9 cellular contexts compared by ENCODE assay signal in genomic region chr19:40603071-40603718, GRCh38. TPM values are rescaled to one million over a fixed set of nuclear protein-coding genes. Genes with fewer than 3 reads are reported as not detected.
DNase-seq lines count a peak whose midpoint lies in the region; ATAC-seq lines count a peak whose summit lies in the region.
"Had no signal": no experiment of that assay in that cellular context is flagged by ENCODE, and none has a peak within 500 bp of the region (broad histone marks: within the 10 kb centered on the region; RNA-seq: fewer than 3 reads in every experiment).

No MANE protein-coding gene starts in this region.

- H3K27ac Mint-ChIP-seq in activated T-helper 1 cell treated with anti-CD3 and anti-CD28 coated beads, Interleukin-12 subunit alpha, Interleukin-12 subunit beta, Interleukin-2, Interleukin-4 antibody, amounts not matched to agents 30 ng/mL and 10 ng/mL and 1 ng/mL, durations not matched to agents 14 hours and 24 hours and 36 hours: no peak overlapping the region

- H3K36me3 ChIP-seq in HAP-1 (replicated peaks) (no peaks in the 10 kb centered on the region), iPS DF 6.9 (ENCODE audit: control insufficient read depth, insufficient read depth, low read length) (no peaks in the 10 kb centered on the region)
- H3K36me3 ChIP-seq: neutrophil had no signal

- H3K4me3 ChIP-seq in HAP-1: peak overlapping the region; percentile 20
- H3K4me3 ChIP-seq in iPS DF 6.9 (ENCODE audit: low read length): peak overlapping the region; percentile 25; the same call in 1 of the 2 replicates

- DNase-seq in A172 (ENCODE audit: low spot score) (peak; percentile 41), HAP-1 (ENCODE audit: low spot score in 2 of 2) (peak; percentile 50 to 63), iPS DF 6.9 (ENCODE audit: low read depth, low spot score) (no peak), substantia nigra (lab: John Stamatoyannopoulos, UW) (no peak), NCI-H1092 (lab: John Stamatoyannopoulos, UW) (no peak), GDM1 (lab: John Stamatoyannopoulos, UW) (no peak)
- no peak for DNase-seq in activated T-helper 1 cell treated with anti-CD3 and anti-CD28 coated beads, Interleukin-12 subunit alpha, Interleukin-12 subunit beta, Interleukin-2, Interleukin-4 antibody, amounts not matched to agents 30 ng/mL and 10 ng/mL and 1 ng/mL, durations not matched to agents 14 hours and 24 hours and 36 hours (ENCODE audit: low spot score)

- peaks cover 61% of the 10 kb centered on the region for H3K4me1 Mint-ChIP-seq in activated T-helper 1 cell treated with anti-CD3 and anti-CD28 coated beads, Interleukin-12 subunit alpha, Interleukin-12 subunit beta, Interleukin-2, Interleukin-4 antibody, amounts not matched to agents 30 ng/mL and 10 ng/mL and 1 ng/mL, durations not matched to agents 14 hours and 24 hours and 36 hours (ENCODE audit: low read depth)

- peaks cover 48% of the 10 kb centered on the region for H3K4me1 ChIP-seq in HAP-1
- H3K4me1 ChIP-seq in iPS DF 6.9 (ENCODE audit: control insufficient read depth, insufficient read depth, low read length): peaks cover 15% of the 10 kb centered on the region

- H3K4me3 Mint-ChIP-seq in activated T-helper 1 cell treated with anti-CD3 and anti-CD28 coated beads, Interleukin-12 subunit alpha, Interleukin-12 subunit beta, Interleukin-2, Interleukin-4 antibody, amounts not matched to agents 30 ng/mL and 10 ng/mL and 1 ng/mL, durations not matched to agents 14 hours and 24 hours and 36 hours: peak overlapping the region; percentile 86

- H3K27me3 ChIP-seq in HAP-1 (ENCODE audit: low read depth) (no peaks in the 10 kb centered on the region), iPS DF 6.9 (ENCODE audit: control insufficient read depth, insufficient read depth, low read length) (peaks cover 15% of the 10 kb centered on the region)

- WGBS in iPS DF 6.9 (ENCODE audit: insufficient coverage, insufficient read length): no CpG with 5 or more reads among the region's 12 CpGs

- peaks cover 29% of the 10 kb centered on the region for H3K27me3 Mint-ChIP-seq in activated T-helper 1 cell treated with anti-CD3 and anti-CD28 coated beads, Interleukin-12 subunit alpha, Interleukin-12 subunit beta, Interleukin-2, Interleukin-4 antibody, amounts not matched to agents 30 ng/mL and 10 ng/mL and 1 ng/mL, durations not matched to agents 14 hours and 24 hours and 36 hours (ENCODE audit: insufficient read depth)

- intact Hi-C loops in activated T-helper 1 cell treated with anti-CD3 and anti-CD28 coated beads, Interleukin-12 subunit alpha, Interleukin-12 subunit beta, Interleukin-2, Interleukin-4 antibody, amounts not matched to agents 30 ng/mL and 10 ng/mL and 1 ng/mL, durations not matched to agents 14 hours and 24 hours and 36 hours (cut with micrococcal nuclease): loop anchor here (10.0 kb wide), 1 partner anchor 458 kb away; no protein-coding TSS in a partner anchor

- H3K27ac ChIP-seq in iPS DF 6.9 (ENCODE audit: low read length) (no peak overlapping the region), substantia nigra (ENCODE audit: low read depth, low read length, poor library complexity, severe bottlenecking) (peak overlapping the region; percentile 51)
- H3K27ac ChIP-seq: neutrophil had no signal

- H3K9me3 ChIP-seq in HAP-1 (no peaks in the 10 kb centered on the region), iPS DF 6.9 (ENCODE audit: control insufficient read depth, insufficient read depth, low read length) (no peaks in the 10 kb centered on the region)
- H3K9me3 ChIP-seq: neutrophil had no signal

- in situ Hi-C loops in HAP-1 (cut with MboI; ENCODE audit: low sequenced_read_pairs): no loop called here

- no peaks in the 10 kb centered on the region for H3K36me3 Mint-ChIP-seq in activated T-helper 1 cell treated with anti-CD3 and anti-CD28 coated beads, Interleukin-12 subunit alpha, Interleukin-12 subunit beta, Interleukin-2, Interleukin-4 antibody, amounts not matched to agents 30 ng/mL and 10 ng/mL and 1 ng/mL, durations not matched to agents 14 hours and 24 hours and 36 hours (ENCODE audit: low read depth)

- H3K9me3 Mint-ChIP-seq in activated T-helper 1 cell treated with anti-CD3 and anti-CD28 coated beads, Interleukin-12 subunit alpha, Interleukin-12 subunit beta, Interleukin-2, Interleukin-4 antibody, amounts not matched to agents 30 ng/mL and 10 ng/mL and 1 ng/mL, durations not matched to agents 14 hours and 24 hours and 36 hours: no peaks in the 10 kb centered on the region

- ATAC-seq in GM19324 (IDR thresholded peaks at IDR 0.05; ENCODE audit: low FRiP score, unreplicated experiment): no peak

RNA-seq across cellular contexts. Expression of gene LTBP4, which starts 2.0 kb away (rescaled TPM):
- total RNA-seq in A172 (2014; rRNA removed; shearing (Covaris generic)): 10.8 and 13.9 TPM in 2 replicates
- total RNA-seq in activated T-helper 1 cell treated with anti-CD3 and anti-CD28 coated beads, Interleukin-12 subunit alpha, Interleukin-12 subunit beta, Interleukin-2, Interleukin-4 antibody, amounts not matched to agents 30 ng/mL and 10 ng/mL and 1 ng/mL, durations not matched to agents 14 hours and 24 hours and 36 hours: 107 and 116 TPM in 2 replicates

RNA-seq across cellular contexts. Expression of gene SHKBP1, which starts 26.5 kb away (rescaled TPM):
- 43.8 and 70.2 TPM in 2 replicates for total RNA-seq in A172 (2014; rRNA removed; shearing (Covaris generic))
- total RNA-seq in activated T-helper 1 cell treated with anti-CD3 and anti-CD28 coated beads, Interleukin-12 subunit alpha, Interleukin-12 subunit beta, Interleukin-2, Interleukin-4 antibody, amounts not matched to agents 30 ng/mL and 10 ng/mL and 1 ng/mL, durations not matched to agents 14 hours and 24 hours and 36 hours: 102 and 113 TPM in 2 replicates

Comparison
In these comparisons a context has a peak if more than half of its experiments do, and no peak if none do; other contexts are left out.
1. DNase-seq: peak in A172 (single experiment) and HAP-1 (2 of 2); none in activated T-helper 1 cell treated with anti-CD3 and anti-CD28 coated beads, Interleukin-12 subunit alpha, Interleukin-12 subunit beta, Interleukin-2, Interleukin-4 antibody, amounts not matched to agents 30 ng/mL and 10 ng/mL and 1 ng/mL, durations not matched to agents 14 hours and 24 hours and 36 hours (single experiment), iPS DF 6.9 (single experiment), substantia nigra (0 of 49), NCI-H1092 (single experiment) and GDM1 (single experiment).